ENCODE assay signal across 1 cellular context in the genomic region with DNA sequence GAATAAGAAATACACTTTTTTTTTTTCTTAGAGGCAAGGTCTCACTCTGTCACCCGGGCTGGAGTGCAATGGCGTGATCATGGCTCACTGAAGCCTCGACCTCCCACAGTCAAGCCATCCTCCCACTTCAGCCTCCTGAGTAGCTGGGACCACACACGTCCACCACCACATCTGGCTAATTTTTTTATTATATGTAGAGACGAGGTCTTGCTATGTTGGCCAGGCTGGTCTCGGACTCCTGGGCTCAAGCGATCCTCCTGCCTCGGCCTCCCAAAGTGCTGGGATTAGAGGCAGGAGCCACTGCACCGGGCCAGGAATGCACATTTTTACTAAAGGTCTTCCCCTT.
TF ChIP-seq lines count a peak whose summit lies in the region.

No MANE protein-coding gene starts in this region.

TF ChIP-seq in GM12878, 131 proteins besides CTCF, POLR2A, EP300 and RAD21:
- TF ChIP-seq SMAD5 (IDR thresholded peaks at IDR 0.05; ENCODE audit: low read depth) = no peak
- TF ChIP-seq CBX5 (IDR thresholded peaks at IDR 0.05; ENCODE audit: low read depth) = no peak
